In genomic region chr11:102940714-102941588, GRCh38 we compare ENCODE assay signal across 9 cellular contexts. TPM values are rescaled to one million over a fixed set of nuclear protein-coding genes. Genes with fewer than 3 reads are reported as not detected.
DNase-seq lines count a peak whose midpoint lies in the region; ATAC-seq and FAIRE-seq lines count a peak whose summit lies in the region.
"Had no signal": no experiment of that assay in that cellular context is flagged by ENCODE, and none has a peak within 500 bp of the region (broad histone marks: within the 10 kb centered on the region; RNA-seq: fewer than 3 reads in every experiment).

No MANE protein-coding gene starts in this region.

- 15 to 19% (median 16%) methylated on average over 10 of the region's 10 CpGs for WGBS in small intestine, 3 donors

- H3K9me3 ChIP-seq in NT2/D1 (ENCODE audit: insufficient read depth, low read length) (no peaks in the 10 kb centered on the region), small intestine (ENCODE audit: control insufficient read depth, low read depth) (no peaks in the 10 kb centered on the region)

- H3K4me1 ChIP-seq in NT2/D1 (ENCODE audit: insufficient read depth, insufficient read length): no peaks in the 10 kb centered on the region
- peaks cover 0 to 3% of the 10 kb centered on the region in 2 donors for H3K4me1 ChIP-seq in small intestine (ENCODE audit: control insufficient read depth in 2 of 2, insufficient read depth in 1 of 2, low read depth in 1 of 2, low read length in 1 of 2)

- H3K27me3 ChIP-seq in NT2/D1 (ENCODE audit: insufficient read depth, insufficient read length): no peaks in the 10 kb centered on the region
- H3K27me3 ChIP-seq in small intestine (ENCODE audit: control insufficient read depth in 2 of 2, insufficient read depth in 2 of 2, low read length in 2 of 2): no peaks in the 10 kb centered on the region
- H3K27me3 ChIP-seq: BLaER1 treated with 17β-estradiol and CSF1 and Interleukin-3, amounts not matched to agents 10 nM and 100 nM had no signal

- peak; percentile 20 for DNase-seq in NCI-H2107 treated with DMSO at 0.1 percent for 48 hours (lab: John Stamatoyannopoulos, UW; ENCODE audit: unreplicated experiment)
- DNase-seq in NCI-H2107 (lab: John Stamatoyannopoulos, UW): no peak
- peak; percentile 78 for DNase-seq in HT1080 (ENCODE audit: low read depth)
- peak; percentile 57 for DNase-seq in NT2/D1 (ENCODE audit: low read depth, low spot score)
- peak; percentile 62 for DNase-seq in amniotic epithelial cell (ENCODE audit: low read depth)
- peak; percentile 36 for DNase-seq in hepatic stellate cell (ENCODE audit: low spot score)
- peak; percentile 81 for DNase-seq in small intestine

- no peak for FAIRE-seq in small intestine (lab: Jason Lieb, UNC)

- ATAC-seq in GM21529 (IDR thresholded peaks at IDR 0.05; ENCODE audit: unreplicated experiment): peak; percentile 86

- H3K27ac ChIP-seq in small intestine (ENCODE audit: low read depth in 1 of 2, low read length in 1 of 2): no peak overlapping the region

- H3K4me3 ChIP-seq in NT2/D1 (ENCODE audit: insufficient read length, low read depth) (no peak overlapping the region), small intestine (ENCODE audit: low read depth in 1 of 2, low read length in 2 of 2) (no peak overlapping the region)
- H3K4me3 ChIP-seq: BLaER1 treated with 17β-estradiol and CSF1 and Interleukin-3, amounts not matched to agents 10 nM and 100 nM had no signal

- no peak overlapping the region for H3K9ac ChIP-seq in NT2/D1 (ENCODE audit: insufficient read length, low read depth)

- H3K36me3 ChIP-seq in NT2/D1 (ENCODE audit: insufficient read depth, insufficient read length, low read length) (no peaks in the 10 kb centered on the region), small intestine (ENCODE audit: control insufficient read depth in 2 of 2, insufficient read depth in 2 of 2, low read length in 2 of 2) (no peaks in the 10 kb centered on the region)

RNA-seq across cellular contexts. Expression of gene MMP13, which starts 14.6 kb away (rescaled TPM):
- total RNA-seq in HT1080 (2014; rRNA removed; shearing (Covaris generic)): 0.47 and 0.63 TPM in 2 replicates
- polyA plus RNA-seq in HT1080 (2015; cell fraction: cytosol; rRNA removed): 0.06 TPM in 1 of 2 replicates, not detected in the other
- polyA plus RNA-seq in HT1080 (2015; cell fraction: nucleus; rRNA removed): 0.19 TPM in 1 of 2 replicates, not detected in the other
- not detected for polyA plus RNA-seq in small intestine
